1 cellular context compared by ENCODE assay signal in genomic region chr3:51671090-51672082, GRCh38.
TF ChIP-seq lines count a peak whose summit lies in the region.

A gene with protein sequence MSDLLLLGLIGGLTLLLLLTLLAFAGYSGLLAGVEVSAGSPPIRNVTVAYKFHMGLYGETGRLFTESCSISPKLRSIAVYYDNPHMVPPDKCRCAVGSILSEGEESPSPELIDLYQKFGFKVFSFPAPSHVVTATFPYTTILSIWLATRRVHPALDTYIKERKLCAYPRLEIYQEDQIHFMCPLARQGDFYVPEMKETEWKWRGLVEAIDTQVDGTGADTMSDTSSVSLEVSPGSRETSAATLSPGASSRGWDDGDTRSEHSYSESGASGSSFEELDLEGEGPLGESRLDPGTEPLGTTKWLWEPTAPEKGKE (plus strand): TSS chr3:51671252. CDS start chr3:51674305, 3,053 bp downstream.

TF ChIP-seq in HEK293, 187 proteins besides CTCF, POLR2A, EP300 and RAD21 (continued from another document):
- TF ChIP-seq ZSCAN16 (tag by site-specific recombination; IDR thresholded peaks at IDR 0.05) (no peak), ZFHX2 (tag by site-specific recombination; conservative IDR thresholded peaks at IDR 0.05) (peak; percentile 90), PRDM1 (tag by site-specific recombination; IDR thresholded peaks at IDR 0.05) (no peak), KLF1 (tag by site-specific recombination; IDR thresholded peaks at IDR 0.05) (peak; percentile 36; the same call in 1 of the 2 replicates), ZFP69B (tag by site-specific recombination; IDR thresholded peaks at IDR 0.05) (no peak), ZNF585B (tag by site-specific recombination; IDR thresholded peaks at IDR 0.05) (no peak), MEIS1 (CRISPR knock-in tag; IDR thresholded peaks at IDR 0.05; ENCODE audit: borderline replicate concordance) (no peak), REPIN1 (tag by site-specific recombination; IDR thresholded peaks at IDR 0.05; ENCODE audit: low read depth) (no peak), ZNF23 (tag by site-specific recombination; IDR thresholded peaks at IDR 0.05; ENCODE audit: borderline replicate concordance) (no peak), ZNF416 (tag by site-specific recombination; IDR thresholded peaks at IDR 0.05) (no peak), ZBTB11 (tag by site-specific recombination; conservative IDR thresholded peaks at IDR 0.05; ENCODE audit: low read depth) (no peak), KLF16 (tag by site-specific recombination; IDR thresholded peaks at IDR 0.05) (peak; percentile 31; the same call in 1 of the 2 replicates), ZNF24 (tag by site-specific recombination; IDR thresholded peaks at IDR 0.05) (peak; percentile 30; the same call in 1 of the 2 replicates), ZNF660 (tag by site-specific recombination; IDR thresholded peaks at IDR 0.05) (no peak), ZNF449 (tag by site-specific recombination; IDR thresholded peaks at IDR 0.05) (peak; percentile 95), TRIM28 (IDR thresholded peaks at IDR 0.05; ENCODE audit: borderline replicate concordance, low read length) (no peak), ZNF837 (tag by site-specific recombination; IDR thresholded peaks at IDR 0.05) (0 out of 2 replicates have a peak, but pooled peaks have one; percentile 18), ZNF184 (tag by site-specific recombination; IDR thresholded peaks at IDR 0.05) (no peak), ZSCAN30 (tag by site-specific recombination; IDR thresholded peaks at IDR 0.05) (0 out of 2 replicates have a peak, but pooled peaks have one; percentile 3), GLIS1 (tag by site-specific recombination; IDR thresholded peaks at IDR 0.05) (peak; percentile 28; the same call in 1 of the 2 replicates), ZNF843 (tag by site-specific recombination; IDR thresholded peaks at IDR 0.05) (no peak), ZNF423 (tag by site-specific recombination; IDR thresholded peaks at IDR 0.05) (no peak), SALL2 (tag by site-specific recombination; IDR thresholded peaks at IDR 0.05; ENCODE audit: borderline replicate concordance) (no peak), SP3 (tag by site-specific recombination; IDR thresholded peaks at IDR 0.05) (peak; percentile 48), SP2 (tag by site-specific recombination; IDR thresholded peaks at IDR 0.05) (peak; percentile 80), ZBTB17 (tag by site-specific recombination; IDR thresholded peaks at IDR 0.05) (peak; percentile 65; the same call in 1 of the 2 replicates), ZNF510 (tag by site-specific recombination; IDR thresholded peaks at IDR 0.05; ENCODE audit: insufficient replicate concordance) (no peak), ZNF514 (tag by site-specific recombination; IDR thresholded peaks at IDR 0.05) (no peak), ZNF2 (tag by site-specific recombination; IDR thresholded peaks at IDR 0.05) (no peak), ZNF830 (tag by site-specific recombination; IDR thresholded peaks at IDR 0.05; ENCODE audit: low read depth) (no peak), ZBTB48 (tag by site-specific recombination; IDR thresholded peaks at IDR 0.05) (no peak), EGR2 (tag by site-specific recombination; IDR thresholded peaks at IDR 0.05; ENCODE audit: low read depth) (peak; percentile 87), GLIS2 (tag by site-specific recombination; IDR thresholded peaks at IDR 0.05) (peak; percentile 36), SCRT2 (tag by site-specific recombination; IDR thresholded peaks at IDR 0.05) (no peak), ZNF175 (tag by site-specific recombination; IDR thresholded peaks at IDR 0.05) (no peak)
- TF ChIP-seq, protein P1, sequence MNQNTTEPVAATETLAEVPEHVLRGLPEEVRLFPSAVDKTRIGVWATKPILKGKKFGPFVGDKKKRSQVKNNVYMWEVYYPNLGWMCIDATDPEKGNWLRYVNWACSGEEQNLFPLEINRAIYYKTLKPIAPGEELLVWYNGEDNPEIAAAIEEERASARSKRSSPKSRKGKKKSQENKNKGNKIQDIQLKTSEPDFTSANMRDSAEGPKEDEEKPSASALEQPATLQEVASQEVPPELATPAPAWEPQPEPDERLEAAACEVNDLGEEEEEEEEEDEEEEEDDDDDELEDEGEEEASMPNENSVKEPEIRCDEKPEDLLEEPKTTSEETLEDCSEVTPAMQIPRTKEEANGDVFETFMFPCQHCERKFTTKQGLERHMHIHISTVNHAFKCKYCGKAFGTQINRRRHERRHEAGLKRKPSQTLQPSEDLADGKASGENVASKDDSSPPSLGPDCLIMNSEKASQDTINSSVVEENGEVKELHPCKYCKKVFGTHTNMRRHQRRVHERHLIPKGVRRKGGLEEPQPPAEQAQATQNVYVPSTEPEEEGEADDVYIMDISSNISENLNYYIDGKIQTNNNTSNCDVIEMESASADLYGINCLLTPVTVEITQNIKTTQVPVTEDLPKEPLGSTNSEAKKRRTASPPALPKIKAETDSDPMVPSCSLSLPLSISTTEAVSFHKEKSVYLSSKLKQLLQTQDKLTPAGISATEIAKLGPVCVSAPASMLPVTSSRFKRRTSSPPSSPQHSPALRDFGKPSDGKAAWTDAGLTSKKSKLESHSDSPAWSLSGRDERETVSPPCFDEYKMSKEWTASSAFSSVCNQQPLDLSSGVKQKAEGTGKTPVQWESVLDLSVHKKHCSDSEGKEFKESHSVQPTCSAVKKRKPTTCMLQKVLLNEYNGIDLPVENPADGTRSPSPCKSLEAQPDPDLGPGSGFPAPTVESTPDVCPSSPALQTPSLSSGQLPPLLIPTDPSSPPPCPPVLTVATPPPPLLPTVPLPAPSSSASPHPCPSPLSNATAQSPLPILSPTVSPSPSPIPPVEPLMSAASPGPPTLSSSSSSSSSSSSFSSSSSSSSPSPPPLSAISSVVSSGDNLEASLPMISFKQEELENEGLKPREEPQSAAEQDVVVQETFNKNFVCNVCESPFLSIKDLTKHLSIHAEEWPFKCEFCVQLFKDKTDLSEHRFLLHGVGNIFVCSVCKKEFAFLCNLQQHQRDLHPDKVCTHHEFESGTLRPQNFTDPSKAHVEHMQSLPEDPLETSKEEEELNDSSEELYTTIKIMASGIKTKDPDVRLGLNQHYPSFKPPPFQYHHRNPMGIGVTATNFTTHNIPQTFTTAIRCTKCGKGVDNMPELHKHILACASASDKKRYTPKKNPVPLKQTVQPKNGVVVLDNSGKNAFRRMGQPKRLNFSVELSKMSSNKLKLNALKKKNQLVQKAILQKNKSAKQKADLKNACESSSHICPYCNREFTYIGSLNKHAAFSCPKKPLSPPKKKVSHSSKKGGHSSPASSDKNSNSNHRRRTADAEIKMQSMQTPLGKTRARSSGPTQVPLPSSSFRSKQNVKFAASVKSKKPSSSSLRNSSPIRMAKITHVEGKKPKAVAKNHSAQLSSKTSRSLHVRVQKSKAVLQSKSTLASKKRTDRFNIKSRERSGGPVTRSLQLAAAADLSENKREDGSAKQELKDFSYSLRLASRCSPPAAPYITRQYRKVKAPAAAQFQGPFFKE (tag by site-specific recombination; IDR thresholded peaks at IDR 0.05; ENCODE audit: borderline replicate concordance), result no peak
- TF ChIP-seq, protein P2, sequence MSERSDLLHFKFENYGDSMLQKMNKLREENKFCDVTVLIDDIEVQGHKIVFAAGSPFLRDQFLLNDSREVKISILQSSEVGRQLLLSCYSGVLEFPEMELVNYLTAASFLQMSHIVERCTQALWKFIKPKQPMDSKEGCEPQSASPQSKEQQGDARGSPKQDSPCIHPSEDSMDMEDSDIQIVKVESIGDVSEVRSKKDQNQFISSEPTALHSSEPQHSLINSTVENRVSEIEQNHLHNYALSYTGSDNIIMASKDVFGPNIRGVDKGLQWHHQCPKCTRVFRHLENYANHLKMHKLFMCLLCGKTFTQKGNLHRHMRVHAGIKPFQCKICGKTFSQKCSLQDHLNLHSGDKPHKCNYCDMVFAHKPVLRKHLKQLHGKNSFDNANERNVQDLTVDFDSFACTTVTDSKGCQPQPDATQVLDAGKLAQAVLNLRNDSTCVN (tag by site-specific recombination; optimal IDR thresholded peaks at IDR 0.05), result peak; percentile 79
